Comparison of ENCODE assay signal across 11 cellular contexts in the genomic region with DNA sequence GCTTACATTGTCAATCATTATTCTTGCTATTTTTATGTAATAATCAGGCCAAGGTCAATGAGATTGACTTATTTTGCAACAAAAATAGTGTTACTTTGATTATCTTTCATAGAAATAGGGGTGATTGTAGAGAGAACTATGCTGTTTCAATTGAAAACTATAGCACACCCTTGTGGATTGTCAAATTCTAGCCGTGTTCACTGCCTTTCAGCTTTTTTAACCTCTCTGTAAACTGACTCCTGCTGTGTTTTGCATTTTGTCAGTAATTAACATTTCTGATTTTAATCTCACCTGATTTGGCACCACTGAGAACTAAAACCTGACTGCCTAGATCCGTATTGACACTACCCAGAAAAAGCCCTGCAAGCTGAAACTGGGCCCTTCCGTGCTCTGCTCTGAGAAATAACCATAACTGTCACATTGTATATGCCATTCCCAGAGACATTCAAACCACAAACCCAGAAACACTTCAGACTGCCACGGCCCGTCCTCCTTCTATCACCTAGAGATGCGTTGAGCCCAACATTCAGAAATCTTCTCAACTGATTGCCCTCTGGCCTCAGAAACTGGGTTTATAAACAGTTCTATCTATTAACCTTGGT. TPM values are rescaled to one million over a fixed set of nuclear protein-coding genes. Genes with fewer than 3 reads are reported as not detected.
DNase-seq lines count a peak whose midpoint lies in the region; ATAC-seq and TF ChIP-seq lines count a peak whose summit lies in the region.
"Had no signal": no experiment of that assay in that cellular context is flagged by ENCODE, and none has a peak within 500 bp of the region (broad histone marks: within the 10 kb centered on the region; RNA-seq: fewer than 3 reads in every experiment).

No MANE protein-coding gene starts in this region.

- H3K27me3 Mint-ChIP-seq in Caco-2 (ENCODE audit: insufficient read depth, unreplicated experiment) (no peaks in the 10 kb centered on the region), WTC11 (ENCODE audit: low read depth) (no peaks in the 10 kb centered on the region)

- H3K27me3 ChIP-seq in Caco-2 (replicated peaks; ENCODE audit: control insufficient read depth, insufficient read depth, low read length) (no peaks in the 10 kb centered on the region), HUES6 (ENCODE audit: control insufficient read depth, insufficient read depth, low read length) (no peaks in the 10 kb centered on the region), mesenchymal stem cell (ENCODE audit: control insufficient read depth in 1 of 2, insufficient read depth in 1 of 2, low read length in 2 of 2) (no peaks in the 10 kb centered on the region)

- 15% methylated on average over 6 of the region's 6 CpGs for WGBS in mesenchymal stem cell

- H3K36me3 Mint-ChIP-seq in Caco-2 (ENCODE audit: insufficient read depth, unreplicated experiment), result no peaks in the 10 kb centered on the region
- peaks cover 16% of the 10 kb centered on the region for H3K36me3 Mint-ChIP-seq in WTC11

- H3K4me3 Mint-ChIP-seq in Caco-2 (ENCODE audit: unreplicated experiment) (peak overlapping the region; percentile 39), WTC11 (no peak overlapping the region)
- H3K4me3 Mint-ChIP-seq: nephron progenitor cell had no signal

- H3K79me1 ChIP-seq in mesenchymal stem cell (replicated peaks; ENCODE audit: low read length, poor library complexity, severe bottlenecking), result no peaks in the 10 kb centered on the region

- DNase-seq in Caco-2 (no peak), WTC11 (ENCODE audit: low spot score) (no peak), mesenchymal stem cell (peak; percentile 79), NCI-H1048 (lab: John Stamatoyannopoulos, UW) (no peak), NCI-H2196 treated with DMSO at 0.1 percent for 48 hours (lab: John Stamatoyannopoulos, UW; ENCODE audit: unreplicated experiment) (no peak), erythroblast (lab: John Stamatoyannopoulos, UW) (no peak)
- DNase-seq: NCI-H2171 treated with DMSO at 0.1 percent for 48 hours, nephron progenitor cell, T1000 had no signal

- no peak overlapping the region for H2AK5ac ChIP-seq in mesenchymal stem cell (ENCODE audit: low read length, severe bottlenecking)

- H2BK120ac ChIP-seq in mesenchymal stem cell (ENCODE audit: low read depth, low read length), result no peak overlapping the region

- no peak overlapping the region; the same call in 1 of the 2 replicates for H3K27ac ChIP-seq in HUES6 (ENCODE audit: low read depth, low read length)
- H3K27ac ChIP-seq in mesenchymal stem cell (ENCODE audit: low read length, poor library complexity, severe bottlenecking), result no peak overlapping the region

- no peak overlapping the region for H3K4ac ChIP-seq in mesenchymal stem cell (ENCODE audit: low read depth in 1 of 2, low read length in 2 of 2)

- ATAC-seq in WTC11 (peak; percentile 58), HG03039 (IDR thresholded peaks at IDR 0.05; ENCODE audit: unreplicated experiment) (no peak)

- no peak for TF ChIP-seq POLR2A in erythroblast (IDR thresholded peaks at IDR 0.05; ENCODE audit: low read length)

- H3K4me2 ChIP-seq in mesenchymal stem cell (ENCODE audit: low read length, poor library complexity, severe bottlenecking), result no peak overlapping the region

- POLR2A ChIA-PET in Caco-2 (lab: Charles Lee), result interaction anchor here (0.5 to 0.6 kb wide), 2 partner anchors 15 to 155 kb away, joined by 3 read pairs; no protein-coding TSS in a partner anchor
- POLR2A ChIA-PET in WTC11 (lab: Charles Lee), result interaction anchor here (0.5 to 1.0 kb wide), 2 partner anchors 27 to 267 kb away, joined by 3 to 4 read pairs; a partner anchor contains a TSS

- H3K4me1 ChIP-seq in Caco-2 (peaks cover 19% of the 10 kb centered on the region), HUES6 (ENCODE audit: control insufficient read depth, insufficient read depth, low read length) (peaks cover 28% of the 10 kb centered on the region), mesenchymal stem cell (ENCODE audit: control insufficient read depth, insufficient read depth, low read depth, low read length) (no peaks in the 10 kb centered on the region)

- no peak overlapping the region for H3K18ac ChIP-seq in mesenchymal stem cell (ENCODE audit: low read depth in 1 of 2, low read length in 2 of 2)

- H3K9me3 Mint-ChIP-seq in Caco-2 (ENCODE audit: unreplicated experiment) (no peaks in the 10 kb centered on the region), WTC11 (peaks cover 13% of the 10 kb centered on the region)

- no peak overlapping the region for H2AFZ ChIP-seq in mesenchymal stem cell (ENCODE audit: low read depth, low read length)

- H3K4me1 Mint-ChIP-seq in Caco-2 (ENCODE audit: low read depth, unreplicated experiment) (peaks cover 26% of the 10 kb centered on the region), WTC11 (peaks cover 51% of the 10 kb centered on the region)

- H4K91ac ChIP-seq in mesenchymal stem cell (ENCODE audit: low read length), result no peak overlapping the region

- no peak overlapping the region for H2BK5ac ChIP-seq in mesenchymal stem cell (ENCODE audit: low read depth, low read length, poor library complexity, severe bottlenecking)

- TF ChIP-seq CTCF in Caco-2 (IDR thresholded peaks at IDR 0.05; ENCODE audit: insufficient read depth in 1 of 2, low read depth in 1 of 2, low read length in 1 of 2, severe bottlenecking in 1 of 2, unreplicated experiment in 1 of 2), result peak; percentile 22 to 27
- TF ChIP-seq CTCF in WTC11 (IDR thresholded peaks at IDR 0.05), result no peak

- H2BK12ac ChIP-seq in mesenchymal stem cell (ENCODE audit: low read length in 2 of 2), result no peak overlapping the region

- peak overlapping the region; percentile 80 for H3K27ac Mint-ChIP-seq in Caco-2 (ENCODE audit: unreplicated experiment)
- H3K27ac Mint-ChIP-seq in WTC11, result peak overlapping the region; percentile 85
- H3K27ac Mint-ChIP-seq: nephron progenitor cell had no signal

- no peak overlapping the region for H3K14ac ChIP-seq in mesenchymal stem cell (ENCODE audit: low read length in 2 of 2)

- peak overlapping the region; percentile 15 for H3K9ac ChIP-seq in HUES6 (ENCODE audit: low read length)
- H3K9ac ChIP-seq in mesenchymal stem cell (ENCODE audit: low read length), result no peak overlapping the region

- H3K23ac ChIP-seq in mesenchymal stem cell (ENCODE audit: low read length in 2 of 2), result no peak overlapping the region

- CTCF ChIA-PET in Caco-2 (lab: Charles Lee) (interaction anchor here (0.6 to 2.1 kb wide), 3 partner anchors 41 to 410 kb away, joined by 3 to 9 read pairs (median 7); no protein-coding TSS in a partner anchor), WTC11 (lab: Charles Lee) (interaction anchor here (1.1 to 2.5 kb wide), 4 partner anchors 14 to 122 kb away, joined by 3 to 22 read pairs (median 3); no protein-coding TSS in a partner anchor)

- no peak overlapping the region for H3K4me3 ChIP-seq in Caco-2 (ENCODE audit: low read depth, low read length)
- H3K4me3 ChIP-seq in HUES6 (ENCODE audit: low read depth, low read length), result no peak overlapping the region
- H3K4me3 ChIP-seq in mesenchymal stem cell (ENCODE audit: insufficient read depth in 1 of 2, low read depth in 1 of 2, low read length in 2 of 2), result no peak overlapping the region

- H3K9me3 ChIP-seq in Caco-2 (no peaks in the 10 kb centered on the region), HUES6 (ENCODE audit: control insufficient read depth, insufficient read depth, low read depth, low read length) (peaks cover 9% of the 10 kb centered on the region; the same call in 1 of the 2 replicates), mesenchymal stem cell (ENCODE audit: control insufficient read depth, low read length) (no peaks in the 10 kb centered on the region)

- no peaks in the 10 kb centered on the region for H3K36me3 ChIP-seq in Caco-2 (ENCODE audit: control insufficient read depth, insufficient read depth, low read length)
- H3K36me3 ChIP-seq in HUES6 (ENCODE audit: control insufficient read depth, insufficient read depth, low read length), result no peaks in the 10 kb centered on the region
- H3K36me3 ChIP-seq in mesenchymal stem cell (ENCODE audit: control insufficient read depth in 1 of 2, insufficient read depth in 2 of 2, low read depth in 1 of 2, low read length in 2 of 2), result no peaks in the 10 kb centered on the region

- H4K8ac ChIP-seq in mesenchymal stem cell (ENCODE audit: low read length), result no peak overlapping the region

- H2BK15ac ChIP-seq in mesenchymal stem cell (ENCODE audit: low read depth, poor library complexity, severe bottlenecking), result no peak overlapping the region

- no TSS peak for BruUV-seq in Caco-2 (replicated peaks; lab: Mats Ljungman, UMichigan)

- intact Hi-C loops in Caco-2 (cut with micrococcal nuclease; ENCODE audit: unreplicated experiment), result loop anchor here (1.0 to 10.0 kb wide), 6 partner anchors 16 to 410 kb away; a partner anchor contains a TSS

TF ChIP-seq in WTC11, 78 proteins besides CTCF, POLR2A, EP300 and RAD21:
- TF ChIP-seq, protein P1, sequence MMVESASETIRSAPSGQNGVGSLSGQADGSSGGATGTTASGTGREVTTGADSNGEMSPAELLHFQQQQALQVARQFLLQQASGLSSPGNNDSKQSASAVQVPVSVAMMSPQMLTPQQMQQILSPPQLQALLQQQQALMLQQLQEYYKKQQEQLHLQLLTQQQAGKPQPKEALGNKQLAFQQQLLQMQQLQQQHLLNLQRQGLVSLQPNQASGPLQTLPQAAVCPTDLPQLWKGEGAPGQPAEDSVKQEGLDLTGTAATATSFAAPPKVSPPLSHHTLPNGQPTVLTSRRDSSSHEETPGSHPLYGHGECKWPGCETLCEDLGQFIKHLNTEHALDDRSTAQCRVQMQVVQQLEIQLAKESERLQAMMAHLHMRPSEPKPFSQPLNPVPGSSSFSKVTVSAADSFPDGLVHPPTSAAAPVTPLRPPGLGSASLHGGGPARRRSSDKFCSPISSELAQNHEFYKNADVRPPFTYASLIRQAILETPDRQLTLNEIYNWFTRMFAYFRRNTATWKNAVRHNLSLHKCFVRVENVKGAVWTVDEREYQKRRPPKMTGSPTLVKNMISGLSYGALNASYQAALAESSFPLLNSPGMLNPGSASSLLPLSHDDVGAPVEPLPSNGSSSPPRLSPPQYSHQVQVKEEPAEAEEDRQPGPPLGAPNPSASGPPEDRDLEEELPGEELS (CRISPR knock-in tag; IDR thresholded peaks at IDR 0.05), result no peak
- TF ChIP-seq ETV6 (CRISPR knock-in tag; IDR thresholded peaks at IDR 0.05), result no peak
- no peak for TF ChIP-seq ELF4 (CRISPR knock-in tag; IDR thresholded peaks at IDR 0.05; ENCODE audit: low read depth)

RNA-seq across cellular contexts. Expression of a gene that starts 26.6 kb away (rescaled TPM):
- total RNA-seq in Caco-2 (2022) (15.6 and 18.2 TPM in 2 replicates), WTC11 (2021) (13.8 to 23.5 TPM (median 16.7 TPM) in 3 replicates)
- 10.9 TPM for polyA plus RNA-seq in mesenchymal stem cell (2013, experiment 1 of 2)
- polyA plus RNA-seq in mesenchymal stem cell (2013, experiment 2 of 2), result 10.4 TPM
